ENCODE assay signal across 31 cellular contexts in genomic region chr5:31967461-31967860, GRCh38.
"Had no signal": no experiment of that assay in that cellular context is flagged by ENCODE, and none has a peak within 500 bp of the region (broad histone marks: within the 10 kb centered on the region; RNA-seq: fewer than 3 reads in every experiment).

No MANE protein-coding gene starts in this region.

- H3K27me3 Mint-ChIP-seq: activated CD4-positive, alpha-beta memory T cell treated with anti-CD3 and anti-CD28 coated beads for 36 hours; activated CD4-positive, alpha-beta T cell treated with anti-CD3 and anti-CD28 coated beads for 36 hours; activated CD4-positive, alpha-beta T cell treated with anti-CD3 and anti-CD28 coated beads, Interleukin-2, amount 10 ng/mL, durations not matched to agents 24 days and 14 days; activated T-cell treated with anti-CD3 and anti-CD28 coated beads, Interleukin-2, amount 50 U/mL, for 24 hours had no signal

- H3K36me3 ChIP-seq: adrenal gland, cardiac muscle cell, colonic mucosa, gastrocnemius medialis, heart left ventricle had no signal

- H3K9me3 Mint-ChIP-seq: activated CD4-positive, alpha-beta T cell treated with anti-CD3 and anti-CD28 coated beads, Interleukin-2, amount 10 ng/mL, durations not matched to agents 24 days and 14 days; activated naive CD4-positive, alpha-beta T cell treated with anti-CD3 and anti-CD28 coated beads, Interleukin-2, amount 10 ng/mL, durations not matched to agents 7 days and 5 days; activated naive CD4-positive, alpha-beta T cell treated with anti-CD3 and anti-CD28 coated beads, Interleukin-2, amount 50 U/mL, for 72 hours; activated T-cell treated with anti-CD3 and anti-CD28 coated beads, Interleukin-2, amount 50 U/mL, for 24 hours; T-helper 2 cell treated with Interferon-gamma antibody and Interleukin-4, amounts not matched to agents 5 μg/mL and 100 μg/mL, for 36 hours had no signal

- H3K4me1 Mint-ChIP-seq: activated CD4-positive, alpha-beta T cell treated with anti-CD3 and anti-CD28 coated beads, Interleukin-2, amount 10 ng/mL, durations not matched to agents 24 days and 14 days; activated naive CD4-positive, alpha-beta T cell treated with anti-CD3 and anti-CD28 coated beads, Interleukin-2, amount 10 ng/mL, durations not matched to agents 7 days and 5 days had no signal

- ATAC-seq: activated CD4-positive, alpha-beta T cell treated with anti-CD3 and anti-CD28 coated beads for 36 hours; activated CD8-positive, alpha-beta T cell treated with anti-CD3 and anti-CD28 coated beads, Interleukin-2, amount 10 ng/mL, durations not matched to agents 7 days and 5 days; activated naive CD4-positive, alpha-beta T cell treated with anti-CD3 and anti-CD28 coated beads, Interleukin-2, amount 50 U/mL, for 72 hours; activated T-cell treated with anti-CD3 and anti-CD28 coated beads, Interleukin-2, amount 50 U/mL, for 72 hours; body of pancreas; gastrocnemius medialis; heart left ventricle; T-helper 17 cell had no signal

- DNase-seq: activated CD4-positive, alpha-beta memory T cell treated with anti-CD3 and anti-CD28 coated beads for 36 hours; activated CD4-positive, alpha-beta T cell treated with anti-CD3 and anti-CD28 coated beads for 36 hours; activated CD4-positive, alpha-beta T cell treated with anti-CD3 and anti-CD28 coated beads, Interleukin-2, amount 10 ng/mL, durations not matched to agents 24 days and 14 days; activated CD4-positive, CD25-positive, alpha-beta regulatory T cell; activated CD4-positive, CD25-positive, alpha-beta regulatory T cell treated with anti-CD3 and anti-CD28 coated beads, Interleukin-2, amount 50 U/mL, for 72 hours; activated CD8-positive, alpha-beta memory T cell treated with anti-CD3 and anti-CD28 coated beads, Interleukin-2, amount 50 U/mL, for 48 hours; activated CD8-positive, alpha-beta T cell treated with anti-CD3 and anti-CD28 coated beads, Interleukin-2, amount 10 ng/mL, durations not matched to agents 7 days and 5 days; activated gamma-delta T cell; activated naive CD4-positive, alpha-beta T cell; activated naive CD4-positive, alpha-beta T cell treated with anti-CD3 and anti-CD28 coated beads, Interleukin-2, amount 10 ng/mL, durations not matched to agents 7 days and 5 days; activated T-cell treated with anti-CD3 and anti-CD28 coated beads for 4 hours; activated T-cell treated with anti-CD3 and anti-CD28 coated beads, Interleukin-2, amount 50 U/mL, for 24 hours; activated T-cell treated with anti-CD3 and anti-CD28 coated beads, Interleukin-2, amount 50 U/mL, for 72 hours; adrenal gland; amygdala; aorta; body of pancreas; central memory CD4-positive, alpha-beta T cell; cerebellar nuclear complex; colonic mucosa; effector CD8-positive, alpha-beta T cell; foreskin fibroblast; gastrocnemius medialis; glutamatergic neuron; heart left ventricle; T-helper 1 cell; T-helper 17 cell had no signal

- H3K9me3 ChIP-seq: adrenal gland, body of pancreas, colonic mucosa, gastrocnemius medialis, heart left ventricle had no signal

- H3K4me3 Mint-ChIP-seq: activated CD4-positive, alpha-beta memory T cell treated with anti-CD3 and anti-CD28 coated beads for 36 hours; activated CD4-positive, alpha-beta T cell treated with anti-CD3 and anti-CD28 coated beads for 36 hours; activated CD4-positive, alpha-beta T cell treated with anti-CD3 and anti-CD28 coated beads, Interleukin-2, amount 10 ng/mL, durations not matched to agents 24 days and 14 days; activated CD8-positive, alpha-beta T cell treated with anti-CD3 and anti-CD28 coated beads, Interleukin-2, amount 10 ng/mL, durations not matched to agents 7 days and 5 days; activated naive CD4-positive, alpha-beta T cell treated with anti-CD3 and anti-CD28 coated beads, Interleukin-2, amount 10 ng/mL, durations not matched to agents 7 days and 5 days; activated T-cell treated with anti-CD3 and anti-CD28 coated beads, Interleukin-2, amount 50 U/mL, for 24 hours; activated T-cell treated with anti-CD3 and anti-CD28 coated beads, Interleukin-2, amount 50 U/mL, for 72 hours; T-helper 17 cell; T-helper 2 cell treated with Interferon-gamma antibody and Interleukin-4, amounts not matched to agents 5 μg/mL and 100 μg/mL, for 36 hours had no signal

- H3K4me1 ChIP-seq: body of pancreas, colonic mucosa had no signal

- H3K27ac Mint-ChIP-seq: activated CD4-positive, alpha-beta memory T cell treated with anti-CD3 and anti-CD28 coated beads for 36 hours; activated CD4-positive, alpha-beta T cell treated with anti-CD3 and anti-CD28 coated beads for 36 hours; activated CD4-positive, alpha-beta T cell treated with anti-CD3 and anti-CD28 coated beads, Interleukin-2, amount 10 ng/mL, durations not matched to agents 24 days and 14 days; activated CD8-positive, alpha-beta T cell treated with anti-CD3 and anti-CD28 coated beads, Interleukin-2, amount 10 ng/mL, durations not matched to agents 7 days and 5 days; activated naive CD4-positive, alpha-beta T cell treated with anti-CD3 and anti-CD28 coated beads, Interleukin-2, amount 10 ng/mL, durations not matched to agents 7 days and 5 days; activated naive CD4-positive, alpha-beta T cell treated with anti-CD3 and anti-CD28 coated beads, Interleukin-2, amount 50 U/mL, for 72 hours; activated T-cell treated with anti-CD3 and anti-CD28 coated beads, Interleukin-2, amount 50 U/mL, for 24 hours; activated T-cell treated with anti-CD3 and anti-CD28 coated beads, Interleukin-2, amount 50 U/mL, for 72 hours; T-helper 17 cell; T-helper 2 cell treated with Interferon-gamma antibody and Interleukin-4, amounts not matched to agents 5 μg/mL and 100 μg/mL, for 36 hours had no signal

- H3K27me3 ChIP-seq: adrenal gland, body of pancreas, cardiac muscle cell, colonic mucosa, gastrocnemius medialis, heart left ventricle had no signal

- H3K27ac ChIP-seq: adrenal gland, body of pancreas, cardiac muscle cell, colonic mucosa, epithelial cell of prostate, gastrocnemius medialis, heart left ventricle had no signal

- H3K4me3 ChIP-seq: adrenal gland, body of pancreas, cardiac muscle cell, colonic mucosa, gastrocnemius medialis, heart left ventricle had no signal

- H3K36me3 Mint-ChIP-seq: activated CD4-positive, alpha-beta memory T cell treated with anti-CD3 and anti-CD28 coated beads for 36 hours; activated naive CD4-positive, alpha-beta T cell treated with anti-CD3 and anti-CD28 coated beads, Interleukin-2, amount 10 ng/mL, durations not matched to agents 7 days and 5 days; activated naive CD4-positive, alpha-beta T cell treated with anti-CD3 and anti-CD28 coated beads, Interleukin-2, amount 50 U/mL, for 72 hours had no signal
